ENCODE assay signal across 24 cellular contexts in genomic region chr5:79357401-79357800, GRCh38.
"Had no signal": no experiment of that assay in that cellular context is flagged by ENCODE, and none has a peak within 500 bp of the region (broad histone marks: within the 10 kb centered on the region; RNA-seq: fewer than 3 reads in every experiment).

No MANE protein-coding gene starts in this region.

- H3K27me3 ChIP-seq: breast epithelium, gastrocnemius medialis, suprapubic skin, vagina had no signal

- FAIRE-seq: TTC549 had no signal

- H3K27me3 Mint-ChIP-seq: activated CD4-positive, alpha-beta T cell treated with anti-CD3 and anti-CD28 coated beads, Interleukin-2, amount 10 ng/mL, durations not matched to agents 24 days and 14 days had no signal

- H3K27ac ChIP-seq: breast epithelium, gastrocnemius medialis, prostate gland, skin epidermis, suprapubic skin, vagina had no signal

- H3K4me3 Mint-ChIP-seq: activated B cell treated with CpG ODN at 0.5 μM for 24 hours; activated CD4-positive, alpha-beta T cell treated with anti-CD3 and anti-CD28 coated beads, Interleukin-2, amount 10 ng/mL, durations not matched to agents 24 days and 14 days; activated CD8-positive, alpha-beta T cell treated with anti-CD3 and anti-CD28 coated beads for 36 hours; activated naive CD8-positive, alpha-beta T cell treated with anti-CD3 and anti-CD28 coated beads, Interleukin-2, amount 10 ng/mL, durations not matched to agents 7 days and 5 days; activated T-helper 17 cell treated with anti-CD3 and anti-CD28 coated beads, Interleukin-2, amount 50 U/mL, for 72 hours; effector memory CD8-positive, alpha-beta T cell; memory B cell; naive thymus-derived CD4-positive, alpha-beta T cell; stimulated activated naive CD8-positive, alpha-beta T cell treated with anti-CD3 and anti-CD28 coated beads, Interleukin-15, Interleukin-2, amounts not matched to agents 100 ng/mL and 50 ng/mL, for 24 hours; T-helper 2 cell treated with Interferon-gamma antibody and Interleukin-4, amounts not matched to agents 5 μg/mL and 100 μg/mL, for 36 hours had no signal

- H3K4me1 ChIP-seq: breast epithelium, gastrocnemius medialis, prostate gland, suprapubic skin, vagina had no signal

- H3K4me1 Mint-ChIP-seq: activated B cell treated with CpG ODN at 0.5 μM for 24 hours; activated CD4-positive, alpha-beta T cell treated with anti-CD3 and anti-CD28 coated beads, Interleukin-2, amount 10 ng/mL, durations not matched to agents 24 days and 14 days; activated naive CD8-positive, alpha-beta T cell treated with anti-CD3 and anti-CD28 coated beads, Interleukin-2, amount 10 ng/mL, durations not matched to agents 7 days and 5 days; activated T-helper 17 cell treated with anti-CD3 and anti-CD28 coated beads, Interleukin-2, amount 50 U/mL, for 72 hours; memory B cell; naive thymus-derived CD4-positive, alpha-beta T cell had no signal

- H3K27ac Mint-ChIP-seq: activated B cell treated with CpG ODN at 0.5 μM for 24 hours; activated CD4-positive, alpha-beta T cell treated with anti-CD3 and anti-CD28 coated beads, Interleukin-2, amount 10 ng/mL, durations not matched to agents 24 days and 14 days; activated CD8-positive, alpha-beta T cell treated with anti-CD3 and anti-CD28 coated beads for 36 hours; activated naive CD8-positive, alpha-beta T cell treated with anti-CD3 and anti-CD28 coated beads, Interleukin-2, amount 10 ng/mL, durations not matched to agents 7 days and 5 days; activated T-helper 17 cell treated with anti-CD3 and anti-CD28 coated beads, Interleukin-2, amount 50 U/mL, for 72 hours; effector memory CD8-positive, alpha-beta T cell; memory B cell; naive thymus-derived CD4-positive, alpha-beta T cell; stimulated activated naive CD8-positive, alpha-beta T cell treated with anti-CD3 and anti-CD28 coated beads, Interleukin-15, Interleukin-2, amounts not matched to agents 100 ng/mL and 50 ng/mL, for 24 hours; T-helper 2 cell treated with Interferon-gamma antibody and Interleukin-4, amounts not matched to agents 5 μg/mL and 100 μg/mL, for 36 hours had no signal

- H3K36me3 ChIP-seq: breast epithelium, gastrocnemius medialis, prostate gland, suprapubic skin, vagina had no signal

- ATAC-seq: activated CD8-positive, alpha-beta T cell treated with anti-CD3 and anti-CD28 coated beads for 36 hours; activated T-helper 17 cell treated with anti-CD3 and anti-CD28 coated beads, Interleukin-2, amount 50 U/mL, for 72 hours; effector memory CD8-positive, alpha-beta T cell; gastrocnemius medialis; naive thymus-derived CD4-positive, alpha-beta T cell; right cardiac atrium had no signal

- H3K9me3 Mint-ChIP-seq: activated CD4-positive, alpha-beta T cell treated with anti-CD3 and anti-CD28 coated beads, Interleukin-2, amount 10 ng/mL, durations not matched to agents 24 days and 14 days; activated T-helper 17 cell treated with anti-CD3 and anti-CD28 coated beads, Interleukin-2, amount 50 U/mL, for 72 hours; effector memory CD8-positive, alpha-beta T cell; stimulated activated naive CD8-positive, alpha-beta T cell treated with anti-CD3 and anti-CD28 coated beads, Interleukin-15, Interleukin-2, amounts not matched to agents 100 ng/mL and 50 ng/mL, for 24 hours; T-helper 2 cell treated with Interferon-gamma antibody and Interleukin-4, amounts not matched to agents 5 μg/mL and 100 μg/mL, for 36 hours had no signal

- DNase-seq: activated B cell treated with CpG ODN at 0.5 μM for 24 hours; activated CD4-positive, alpha-beta T cell treated with anti-CD3 and anti-CD28 coated beads, Interleukin-2, amount 10 ng/mL, durations not matched to agents 24 days and 14 days; activated CD8-positive, alpha-beta T cell treated with anti-CD3 and anti-CD28 coated beads for 36 hours; activated naive CD4-positive, alpha-beta T cell treated with Interleukin-2 at 50 U/mL for 16 hours; activated naive CD8-positive, alpha-beta T cell treated with anti-CD3 and anti-CD28 coated beads, Interleukin-2, amount 10 ng/mL, durations not matched to agents 7 days and 5 days; activated T-cell treated with anti-CD3 and anti-CD28 coated beads, Interleukin-2, amount 50 U/mL, for 1 hour; cerebellar nuclear complex; effector memory CD8-positive, alpha-beta T cell; gastrocnemius medialis; head of caudate nucleus; kidney glomerular epithelial cell; naive thymus-derived CD4-positive, alpha-beta T cell; right cardiac atrium; trophoblast cell had no signal

- H3K4me3 ChIP-seq: breast epithelium, gastrocnemius medialis, prostate gland, skin epidermis, suprapubic skin, vagina had no signal

- H3K9me3 ChIP-seq: breast epithelium, gastrocnemius medialis, prostate gland, suprapubic skin, vagina had no signal
